ENCODE assay signal across 8 cellular contexts in genomic region chr22:37077802-37078448, GRCh38. TPM values are rescaled to one million over a fixed set of nuclear protein-coding genes. Genes with fewer than 3 reads are reported as not detected.
DNase-seq lines count a peak whose midpoint lies in the region; TF ChIP-seq lines count a peak whose summit lies in the region.

No MANE protein-coding gene starts in this region.

- no peaks in the 10 kb centered on the region for H3K36me3 Mint-ChIP-seq in activated T-cell treated with anti-CD3 and anti-CD28 coated beads, Interleukin-2, amount 50 U/mL, for 24 hours (ENCODE audit: low read depth)

- H4K20me1 ChIP-seq in OCI-LY1 (ENCODE audit: insufficient read depth, low read length) (no peaks in the 10 kb centered on the region), fibroblast of lung (ENCODE audit: control insufficient read depth, extremely low read depth, insufficient read depth, low read length) (no peaks in the 10 kb centered on the region)

- H2AFZ ChIP-seq in OCI-LY1 (ENCODE audit: low read length), result no peak overlapping the region
- H2AFZ ChIP-seq in fibroblast of lung (ENCODE audit: low read length), result no peak overlapping the region

- no peaks in the 10 kb centered on the region for H3K9me3 ChIP-seq in OCI-LY1 (ENCODE audit: low read length)
- H3K9me3 ChIP-seq in fibroblast of lung (ENCODE audit: control insufficient read depth, insufficient read depth, low read depth, low read length), result no peaks in the 10 kb centered on the region
- no peaks in the 10 kb centered on the region for H3K9me3 ChIP-seq in ovary
- no peaks in the 10 kb centered on the region for H3K9me3 ChIP-seq in tibial nerve

- peak; percentile 43 for DNase-seq in NCI-H748 (lab: John Stamatoyannopoulos, UW; ENCODE audit: unreplicated experiment)
- no peak for DNase-seq in NCI-H748 treated with DMSO at 0.1 percent for 48 hours (lab: John Stamatoyannopoulos, UW)
- DNase-seq in activated T-cell treated with anti-CD3 and anti-CD28 coated beads, Interleukin-2, amount 50 U/mL, for 24 hours, result peak; percentile 94
- peak; percentile 23 to 46 for DNase-seq in fibroblast of lung (ENCODE audit: low read depth in 2 of 2)
- DNase-seq in ovary, result peak in 2 of 5 donors; percentile 37 to 57
- peak; percentile 19 to 47 for DNase-seq in tibial nerve (ENCODE audit: low spot score in 2 of 2)
- DNase-seq in DMS79 (lab: John Stamatoyannopoulos, UW), result no peak

- no peaks in the 10 kb centered on the region for H3K79me2 ChIP-seq in OCI-LY1 (ENCODE audit: insufficient read depth, low read length)
- no peaks in the 10 kb centered on the region for H3K79me2 ChIP-seq in fibroblast of lung (ENCODE audit: control insufficient read depth, insufficient read depth, low read length)

- H3K4me2 ChIP-seq in OCI-LY1 (ENCODE audit: low read length), result no peak overlapping the region
- no peak overlapping the region for H3K4me2 ChIP-seq in fibroblast of lung (ENCODE audit: extremely low read depth, insufficient read depth, low read length)

- H3K27ac ChIP-seq in OCI-LY1 (ENCODE audit: low read depth, low read length, poor library complexity, severe bottlenecking) (no peak overlapping the region), fibroblast of lung (ENCODE audit: insufficient read depth, low read length) (no peak overlapping the region), ovary (no peak overlapping the region), tibial nerve (no peak overlapping the region)

- TF ChIP-seq EP300 in ovary (IDR thresholded peaks at IDR 0.05) (no peak), tibial nerve (IDR thresholded peaks at IDR 0.05) (no peak)

- WGBS in ovary, 3 donors, result 21 to 32% (median 26%) methylated on average over 15 of the region's 15 CpGs
- WGBS in tibial nerve, 2 donors, result 26% methylated on average over 15 of the region's 15 CpGs

- TF ChIP-seq POLR2A in ovary (IDR thresholded peaks at IDR 0.05), result no peak
- no peak for TF ChIP-seq POLR2A in tibial nerve (IDR thresholded peaks at IDR 0.05)

- intact Hi-C loops in ovary (cut with DNase I), result no loop called here

- H3K4me1 Mint-ChIP-seq in activated T-cell treated with anti-CD3 and anti-CD28 coated beads, Interleukin-2, amount 50 U/mL, for 24 hours (ENCODE audit: low read depth), result peaks cover 55% of the 10 kb centered on the region

- H3K9ac ChIP-seq in OCI-LY1 (ENCODE audit: low read length), result no peak overlapping the region
- no peak overlapping the region for H3K9ac ChIP-seq in fibroblast of lung (ENCODE audit: insufficient read depth, low read length)

- no peaks in the 10 kb centered on the region for H3K9me2 ChIP-seq in OCI-LY1 (ENCODE audit: low read depth, low read length)

- peak overlapping the region; percentile 18 for H3K4me3 Mint-ChIP-seq in activated T-cell treated with anti-CD3 and anti-CD28 coated beads, Interleukin-2, amount 50 U/mL, for 24 hours

- H3K27me3 Mint-ChIP-seq in activated T-cell treated with anti-CD3 and anti-CD28 coated beads, Interleukin-2, amount 50 U/mL, for 24 hours, result peaks cover 12% of the 10 kb centered on the region

- H3K4me3 ChIP-seq in OCI-LY1 (ENCODE audit: low read depth, low read length, poor library complexity, severe bottlenecking) (no peak overlapping the region), fibroblast of lung (replicated peaks in 1 of 4; ENCODE audit: control extremely low read depth in 1 of 4, insufficient read depth in 1 of 4, low read depth in 3 of 4, low read length in 4 of 4) (no peak overlapping the region), ovary (no peak overlapping the region), tibial nerve (no peak overlapping the region)

- H3K4me1 ChIP-seq in OCI-LY1 (ENCODE audit: insufficient read depth, low read length, severe bottlenecking) (no peaks in the 10 kb centered on the region), fibroblast of lung (ENCODE audit: control insufficient read depth, extremely low read depth, insufficient read depth, low read length) (no peaks in the 10 kb centered on the region), ovary (ENCODE audit: insufficient read depth) (no peaks in the 10 kb centered on the region), tibial nerve (no peaks in the 10 kb centered on the region)

- H3K27ac Mint-ChIP-seq in activated T-cell treated with anti-CD3 and anti-CD28 coated beads, Interleukin-2, amount 50 U/mL, for 24 hours, result peak overlapping the region; percentile 99

- H3F3A ChIP-seq in OCI-LY1 (ENCODE audit: insufficient read depth, low read length), result no peaks in the 10 kb centered on the region

- TF ChIP-seq CTCF in OCI-LY1 (IDR thresholded peaks at IDR 0.05; ENCODE audit: low read length), result peak; percentile 94
- peak; percentile 89 to 98 for TF ChIP-seq CTCF in fibroblast of lung (conservative IDR thresholded peaks at IDR 0.05 in 1 of 2, IDR thresholded peaks at IDR 0.05 in 1 of 2; ENCODE audit: low read depth in 1 of 2, low read length in 2 of 2)
- peak; percentile 11 to 32 (median 28) for TF ChIP-seq CTCF in ovary (IDR thresholded peaks at IDR 0.05)
- peak; percentile 65 to 87 (median 79) for TF ChIP-seq CTCF in tibial nerve (IDR thresholded peaks at IDR 0.05)

- H3K27me3 ChIP-seq in OCI-LY1 (ENCODE audit: insufficient read depth, low read length) (peaks cover 11% of the 10 kb centered on the region; the same call in 1 of the 2 replicates), fibroblast of lung (ENCODE audit: control insufficient read depth, insufficient read depth, low read length) (peaks cover 10% of the 10 kb centered on the region), ovary (no peaks in the 10 kb centered on the region), tibial nerve (peaks cover 0 to 43% of the 10 kb centered on the region in 2 donors)

- H3K36me3 ChIP-seq in OCI-LY1 (ENCODE audit: insufficient read depth, low read length) (no peaks in the 10 kb centered on the region), fibroblast of lung (ENCODE audit: control insufficient read depth, insufficient read depth, low read length) (no peaks in the 10 kb centered on the region), ovary (no peaks in the 10 kb centered on the region), tibial nerve (no peaks in the 10 kb centered on the region)

- H3K9me3 Mint-ChIP-seq in activated T-cell treated with anti-CD3 and anti-CD28 coated beads, Interleukin-2, amount 50 U/mL, for 24 hours, result no peaks in the 10 kb centered on the region

RNA-seq across cellular contexts. Expression of gene KCTD17, which starts 26.4 kb away (rescaled TPM):
- 19.3 and 19.5 TPM in 2 replicates for total RNA-seq in fibroblast of lung
- polyA plus RNA-seq in fibroblast of lung, result 10.6 and 19.2 TPM in 2 replicates
- 21.7 and 36.7 TPM in 2 replicates for polyA plus RNA-seq in fibroblast of lung (2012)
- polyA minus RNA-seq in fibroblast of lung (ENCODE audit: low replicate concordance), result 34.2 and 80.6 TPM in 2 replicates
- 10 to 100 TPM; 15.9 to 34.7 (median 28.7) TPM for total RNA-seq in ovary
- polyA plus RNA-seq in ovary, result 10 to 100 TPM in 1 of 2 donors, 1 to 10 TPM in 1; 4.5 to 25.0 TPM
- total RNA-seq in tibial nerve, result 10 to 100 TPM in 3 of 4 donors, 1 to 10 TPM in 1; 7.4 to 24.7 (median 20.2) TPM

RNA-seq across cellular contexts. Expression of gene TMPRSS6, which starts 31.6 kb away (rescaled TPM):
- total RNA-seq in fibroblast of lung (not detected in 2 replicates), ovary (1 to 10 TPM in 1 of 7 donors, under 1 TPM in 1, not detected in 5; 0.33 to 2.4 TPM), tibial nerve (not detected)
- polyA plus RNA-seq in fibroblast of lung (not detected in 2 replicates), ovary (under 1 TPM in 1 of 2 donors, not detected in 1; 0.04 TPM)
- polyA plus RNA-seq in fibroblast of lung (2012), result 0.06 TPM in 1 of 2 replicates, not detected in the other
- polyA minus RNA-seq in fibroblast of lung (ENCODE audit: low replicate concordance), result not detected in 2 replicates

RNA-seq across cellular contexts. Expression of gene MPST, which starts 58.4 kb away (rescaled TPM):
- total RNA-seq in fibroblast of lung (51.5 and 76.8 TPM in 2 replicates), ovary (100 to 1,000 TPM in 3 of 7 donors, 10 to 100 TPM in 4; 67.7 to 178 (median 91.6) TPM), tibial nerve (100 to 1,000 TPM; 193 to 258 (median 199) TPM)
- polyA plus RNA-seq in fibroblast of lung (13.5 and 14.8 TPM in 2 replicates), ovary (100 to 1,000 TPM in 1 of 2 donors, 1 to 10 TPM in 1; 5.4 to 163 TPM)
- polyA plus RNA-seq in fibroblast of lung (2012), result 30.6 and 37.6 TPM in 2 replicates
- 11.8 and 20.9 TPM in 2 replicates for polyA minus RNA-seq in fibroblast of lung (ENCODE audit: low replicate concordance)

RNA-seq across cellular contexts. Expression of gene TST, which starts 58.7 kb away (rescaled TPM):
- total RNA-seq in fibroblast of lung (21.6 and 25.4 TPM in 2 replicates), ovary (10 to 100 TPM; 25.9 to 59.9 (median 42.4) TPM), tibial nerve (10 to 100 TPM; 44.1 to 76.4 (median 66.7) TPM)
- polyA plus RNA-seq in fibroblast of lung (11.7 and 12.7 TPM in 2 replicates), ovary (10 to 100 TPM in 1 of 2 donors, 1 to 10 TPM in 1; 6.4 to 55.7 TPM)
- 24.5 and 25.9 TPM in 2 replicates for polyA plus RNA-seq in fibroblast of lung (2012)
- 15.2 and 17.2 TPM in 2 replicates for polyA minus RNA-seq in fibroblast of lung (ENCODE audit: low replicate concordance)

Comparison
In these comparisons a context has a peak if more than half of its experiments do, and no peak if none do; other contexts are left out.
1. DNase-seq: peak in NCI-H748 (single experiment), activated T-cell treated with anti-CD3 and anti-CD28 coated beads, Interleukin-2, amount 50 U/mL, for 24 hours (single experiment), fibroblast of lung (2 of 2) and tibial nerve (2 of 2); none in NCI-H748 treated with DMSO at 0.1 percent for 48 hours (single experiment) and DMS79 (single experiment).
2. CTCF ChIP-seq: peak in every context shown above with its lines; median percentile 94 in OCI-LY1; 94 in fibroblast of lung; 79 in tibial nerve; 28 in ovary.